Comparison of ENCODE assay signal across 16 cellular contexts in genomic region chr14:96260341-96260821, GRCh38. TPM values are rescaled to one million over a fixed set of nuclear protein-coding genes. Genes with fewer than 3 reads are reported as not detected.
DNase-seq lines count a peak whose midpoint lies in the region; ATAC-seq and TF ChIP-seq lines count a peak whose summit lies in the region.
"Had no signal": no experiment of that assay in that cellular context is flagged by ENCODE, and none has a peak within 500 bp of the region (broad histone marks: within the 10 kb centered on the region; RNA-seq: fewer than 3 reads in every experiment).

No MANE protein-coding gene starts in this region.

- peaks cover 5% of the 10 kb centered on the region for H3K9me3 ChIP-seq in IMR-90 (ENCODE audit: control insufficient read depth, insufficient read depth, low read length)
- no peaks in the 10 kb centered on the region for H3K9me3 ChIP-seq in lower lobe of right lung
- H3K9me3 ChIP-seq: psoas muscle had no signal

- H3K4me1 ChIP-seq in IMR-90 (ENCODE audit: control insufficient read depth, insufficient read depth, low read length): peaks cover 30% of the 10 kb centered on the region
- peaks cover 10% of the 10 kb centered on the region for H3K4me1 ChIP-seq in lower lobe of right lung
- H3K4me1 ChIP-seq: psoas muscle had no signal

- H3K4ac ChIP-seq in IMR-90 (ENCODE audit: low read depth, low read length): peak overlapping the region; percentile 64; the same call in 1 of the 2 replicates

- H3K9me3 Mint-ChIP-seq in activated CD4-positive, alpha-beta memory T cell treated with anti-CD3 and anti-CD28 coated beads for 36 hours: no peaks in the 10 kb centered on the region
- H3K9me3 Mint-ChIP-seq: CD4-positive, alpha-beta T cell; natural killer cell treated with Interleukin-12 subunit alpha and Interleukin-12 subunit beta and Interleukin-15 and Interleukin-18, amount 100 ng/mL, for 72 hours had no signal

- TF ChIP-seq RAD21 in IMR-90 (IDR thresholded peaks at IDR 0.05; ENCODE audit: low read length): no peak

- TF ChIP-seq CTCF in AG10803 (conservative IDR thresholded peaks at IDR 0.05; ENCODE audit: low read length): no peak
- no peak for TF ChIP-seq CTCF in IMR-90 (conservative IDR thresholded peaks at IDR 0.05; ENCODE audit: low read depth, low read length)
- TF ChIP-seq CTCF in lower lobe of right lung (IDR thresholded peaks at IDR 0.05): no peak
- no peak for TF ChIP-seq CTCF in lower leg skin (IDR thresholded peaks at IDR 0.05)

- H3K4me2 ChIP-seq in IMR-90 (ENCODE audit: low read depth, low read length): peak overlapping the region; percentile 40; the same call in 1 of the 2 replicates

- H2BK5ac ChIP-seq in IMR-90 (ENCODE audit: low read depth, low read length, poor library complexity, severe bottlenecking): peak overlapping the region; percentile 86

- H3K27me3 ChIP-seq in IMR-90 (ENCODE audit: control insufficient read depth, insufficient read depth, low read length): no peaks in the 10 kb centered on the region
- no peaks in the 10 kb centered on the region for H3K27me3 ChIP-seq in lower lobe of right lung (ENCODE audit: low read depth)

- peaks cover 11% of the 10 kb centered on the region for H3K9me1 ChIP-seq in IMR-90 (ENCODE audit: insufficient read depth, low read length)

- CTCF ChIA-PET in IMR-90 (lab: Yijun Ruan, JAX): interaction anchor here (0.7 to 1.2 kb wide), 3 partner anchors 15 to 162 kb away, joined by 3 to 4 read pairs (median 4); no protein-coding TSS in a partner anchor
- CTCF ChIA-PET in activated CD4-positive, alpha-beta memory T cell treated with anti-CD3 and anti-CD28 coated beads for 36 hours (lab: Charles Lee): no interaction called here

- H3K27me3 Mint-ChIP-seq in activated CD4-positive, alpha-beta memory T cell treated with anti-CD3 and anti-CD28 coated beads for 36 hours: peaks cover 7% of the 10 kb centered on the region

- no peak overlapping the region for H3K9ac ChIP-seq in IMR-90 (ENCODE audit: low read depth, low read length)

- 0 out of 2 replicates have a peak overlapping the region, but pooled peaks have one; percentile 4 for H3K18ac ChIP-seq in IMR-90 (ENCODE audit: low read depth, low read length)

- H3K4me3 ChIP-seq in AG10803 (ENCODE audit: low read length): no peak overlapping the region
- H3K4me3 ChIP-seq in IMR-90 (ENCODE audit: insufficient read depth, low read depth, low read length): no peak overlapping the region
- H3K4me3 ChIP-seq in lower lobe of right lung: no peak overlapping the region
- no peak overlapping the region for H3K4me3 ChIP-seq in lower leg skin (ENCODE audit: low read depth, poor library complexity, severe bottlenecking)
- H3K4me3 ChIP-seq: psoas muscle had no signal

- peak overlapping the region; percentile 26; the same call in 1 of the 2 replicates for H4K91ac ChIP-seq in IMR-90 (ENCODE audit: insufficient read depth, low read depth, low read length)

- H3K36me3 ChIP-seq in IMR-90 (ENCODE audit: control insufficient read depth, insufficient read depth, low read length): peaks cover 51% of the 10 kb centered on the region
- no peaks in the 10 kb centered on the region for H3K36me3 ChIP-seq in lower lobe of right lung

- TF ChIP-seq POLR2A in IMR-90 (IDR thresholded peaks at IDR 0.05; ENCODE audit: low read depth, low read length) (no peak), lower leg skin (IDR thresholded peaks at IDR 0.05) (no peak)

- H3K14ac ChIP-seq in IMR-90 (replicated peaks; ENCODE audit: low read depth, low read length): peak overlapping the region; percentile 23; the same call in 1 of the 2 replicates

- no peaks in the 10 kb centered on the region for H3K36me3 Mint-ChIP-seq in activated CD4-positive, alpha-beta memory T cell treated with anti-CD3 and anti-CD28 coated beads for 36 hours
- H3K36me3 Mint-ChIP-seq: natural killer cell treated with Interleukin-12 subunit alpha and Interleukin-12 subunit beta and Interleukin-15 and Interleukin-18, amount 100 ng/mL, for 72 hours had no signal

- DNase-seq in AG10803 (ENCODE audit: low read depth): peak; percentile 93
- DNase-seq in IMR-90: peak; percentile 77
- peak; percentile 94 for DNase-seq in amniotic epithelial cell (ENCODE audit: low read depth)
- no peak for DNase-seq in lower lobe of right lung
- DNase-seq in activated CD4-positive, alpha-beta memory T cell treated with anti-CD3 and anti-CD28 coated beads for 36 hours: no peak
- DNase-seq in DMS114 treated with DMSO at 0.1 percent for 48 hours (lab: John Stamatoyannopoulos, UW; ENCODE audit: unreplicated experiment): no peak
- no peak for DNase-seq in lower leg skin (ENCODE audit: low spot score in 2 of 2)
- DNase-seq in AML-193 (lab: John Stamatoyannopoulos, UW): no peak
- DNase-seq: activated CD4-positive, alpha-beta T cell treated with anti-CD3 and anti-CD28 coated beads for 1 hour; CD4-positive, alpha-beta T cell; GF-D8; psoas muscle had no signal

- peak overlapping the region; percentile 51; the same call in 1 of the 2 replicates for H3K56ac ChIP-seq in IMR-90 (ENCODE audit: extremely low read depth, insufficient read depth, low read length)

- 0 out of 2 replicates have a peak overlapping the region, but pooled peaks have one; percentile 72 for H2BK20ac ChIP-seq in IMR-90 (ENCODE audit: low read depth, low read length)

- WGBS in IMR-90 (ENCODE audit: extremely low coverage in 2 of 2, insufficient read length in 1 of 2), 2 experiments: 10% methylated on average over 1 of the region's 2 CpGs; no CpG with 5 or more reads in 1 of the 2 experiments
- WGBS in lower leg skin, 2 donors: 50 to 53% methylated on average over 2 of the region's 2 CpGs

- H3K27ac Mint-ChIP-seq in activated CD4-positive, alpha-beta memory T cell treated with anti-CD3 and anti-CD28 coated beads for 36 hours: no peak overlapping the region
- H3K27ac Mint-ChIP-seq: CD4-positive, alpha-beta T cell; natural killer cell treated with Interleukin-12 subunit alpha and Interleukin-12 subunit beta and Interleukin-15 and Interleukin-18, amount 100 ng/mL, for 72 hours had no signal

- no TSS peak for BruUV-seq in IMR-90 (replicated peaks; lab: Mats Ljungman, UMichigan)

- peaks cover 29% of the 10 kb centered on the region for H4K20me1 ChIP-seq in IMR-90 (ENCODE audit: insufficient read depth, low read length)

- H3K79me1 ChIP-seq in IMR-90 (ENCODE audit: low read depth in 1 of 2, low read length in 2 of 2): peaks cover 22 to 63% of the 10 kb centered on the region in 2 experiments; a peak in 3 of 4 replicates

- POLR2A ChIA-PET in IMR-90 (lab: Charles Lee; ENCODE audit: unreplicated experiment): interaction anchor here (0.6 to 0.9 kb wide), 2 partner anchors 115 to 123 kb away, joined by 3 to 4 read pairs; no protein-coding TSS in a partner anchor
- POLR2A ChIA-PET in activated CD4-positive, alpha-beta memory T cell treated with anti-CD3 and anti-CD28 coated beads for 36 hours (lab: Charles Lee): no interaction called here

- intact Hi-C loops in IMR-90 (cut with micrococcal nuclease): loop anchor here (10.0 kb wide), 1 partner anchor 726 kb away; the partner anchor contains the start of gene GLRX5
- intact Hi-C loops in lower lobe of right lung (cut with DNase I): no loop called here
- intact Hi-C loops in activated CD4-positive, alpha-beta memory T cell treated with anti-CD3 and anti-CD28 coated beads for 36 hours (cut with micrococcal nuclease): no loop called here
- intact Hi-C loops in lower leg skin (cut with DNase I; ENCODE audit: low total_unique reads): no loop called here

- H3K27ac ChIP-seq in IMR-90 (ENCODE audit: insufficient read depth, low read length) (peak overlapping the region; percentile 88; the same call in 1 of the 2 replicates), lower lobe of right lung (no peak overlapping the region)
- H3K27ac ChIP-seq: psoas muscle had no signal

- H2AFZ ChIP-seq in IMR-90 (replicated peaks; ENCODE audit: low read length, poor library complexity): no peak overlapping the region

- H2AK5ac ChIP-seq in IMR-90 (ENCODE audit: low read depth, low read length): 0 out of 2 replicates have a peak overlapping the region, but pooled peaks have one; percentile 47

- H3K23ac ChIP-seq in IMR-90 (ENCODE audit: low read depth, low read length): peak overlapping the region; percentile 63; the same call in 1 of the 2 replicates

- peak overlapping the region in 1 of 2 experiments; percentile 34; a peak in 2 of 4 replicates for H4K8ac ChIP-seq in IMR-90 (ENCODE audit: low read depth in 2 of 2, low read length in 2 of 2)

- H3K4me1 Mint-ChIP-seq in activated CD4-positive, alpha-beta memory T cell treated with anti-CD3 and anti-CD28 coated beads for 36 hours (ENCODE audit: low read depth): no peaks in the 10 kb centered on the region

- peak overlapping the region; percentile 55; the same call in 1 of the 3 replicates for H2BK15ac ChIP-seq in IMR-90 (ENCODE audit: low read depth, low read length)

- H4K5ac ChIP-seq in IMR-90 (ENCODE audit: low read depth, low read length): no peak overlapping the region

- ATAC-seq in IMR-90 (ENCODE audit: low read depth): peak; percentile 31
- peak; percentile 78 to 88 for ATAC-seq in lower lobe of right lung
- ATAC-seq: left lobe of liver; natural killer cell treated with Interleukin-12 subunit alpha and Interleukin-12 subunit beta and Interleukin-15 and Interleukin-18, amount 100 ng/mL, for 72 hours; psoas muscle had no signal

- no peak overlapping the region for H3K4me3 Mint-ChIP-seq in activated CD4-positive, alpha-beta memory T cell treated with anti-CD3 and anti-CD28 coated beads for 36 hours
- H3K4me3 Mint-ChIP-seq: CD4-positive, alpha-beta T cell; natural killer cell treated with Interleukin-12 subunit alpha and Interleukin-12 subunit beta and Interleukin-15 and Interleukin-18, amount 100 ng/mL, for 72 hours had no signal

- peak overlapping the region; percentile 2 for H2AK9ac ChIP-seq in IMR-90 (replicated peaks; ENCODE audit: low read depth, low read length, poor library complexity)

- peak overlapping the region; percentile 47 for H2BK120ac ChIP-seq in IMR-90 (ENCODE audit: low read depth, low read length)

- dilution Hi-C loops in IMR-90 (cut with HindIII; ENCODE audit: low sequenced_read_pairs, unreplicated experiment): no loop called here

- in situ Hi-C loops in IMR-90 (cut with MboI; ENCODE audit: low sequenced_read_pairs): loop anchor here (25.0 kb wide), 1 partner anchor 723 kb away; the partner anchor contains the start of gene GLRX5

RNA-seq across cellular contexts. Expression of gene BDKRB1, which starts 4.4 kb away (rescaled TPM):
- total RNA-seq in IMR-90 (2012; rRNA removed) (51.4 and 56.5 TPM in 2 replicates), lower lobe of right lung (not detected), lower leg skin (1 to 10 TPM in 3 of 4 donors, under 1 TPM in 1; 0.91 to 5.4 (median 1.8) TPM)
- polyA plus RNA-seq in IMR-90 (2012; rRNA removed): 130 and 142 TPM in 2 replicates
- polyA plus RNA-seq in IMR-90 (2012; cell fraction: cytosol; rRNA removed): 48.1 and 276 TPM in 2 replicates
- polyA plus RNA-seq in IMR-90 (2012; cell fraction: nucleus; rRNA removed; ENCODE audit: low replicate concordance): 226 and 290 TPM in 2 replicates
- not detected for total RNA-seq in activated CD4-positive, alpha-beta memory T cell treated with anti-CD3 and anti-CD28 coated beads for 36 hours
- total RNA-seq: CD4-positive, alpha-beta T cell; left lobe of liver; natural killer cell treated with Interleukin-12 subunit alpha and Interleukin-12 subunit beta and Interleukin-15 and Interleukin-18, amount 100 ng/mL, for 72 hours; T-helper 1 cell treated with Interleukin-12 subunit alpha and Interleukin-12 subunit beta and Interleukin-4 antibody, amounts not matched to agents 30 ng/mL and 1 ng/mL, for 36 hours; temporal lobe had no signal

RNA-seq across cellular contexts. Expression of gene BDKRB2, which starts 55.7 kb away (rescaled TPM):
- total RNA-seq in IMR-90 (2012; rRNA removed): 60.5 and 73.1 TPM in 2 replicates
- polyA plus RNA-seq in IMR-90 (2012; rRNA removed): 52.1 and 60.9 TPM in 2 replicates
- polyA plus RNA-seq in IMR-90 (2012; cell fraction: cytosol; rRNA removed): 32.4 and 87.1 TPM in 2 replicates
- 63.4 and 68.9 TPM in 2 replicates for polyA plus RNA-seq in IMR-90 (2012; cell fraction: nucleus; rRNA removed; ENCODE audit: low replicate concordance)
- 1.3 TPM for total RNA-seq in lower lobe of right lung
- under 1 TPM in 1 of 2 experiments, not detected in 1; 0.12 TPM for total RNA-seq in activated CD4-positive, alpha-beta memory T cell treated with anti-CD3 and anti-CD28 coated beads for 36 hours
- 10 to 100 TPM in 2 of 4 donors, 1 to 10 TPM in 2; 8.3 to 14.8 (median 9.4) TPM for total RNA-seq in lower leg skin
- total RNA-seq: CD4-positive, alpha-beta T cell; natural killer cell treated with Interleukin-12 subunit alpha and Interleukin-12 subunit beta and Interleukin-15 and Interleukin-18, amount 100 ng/mL, for 72 hours; T-helper 1 cell treated with Interleukin-12 subunit alpha and Interleukin-12 subunit beta and Interleukin-4 antibody, amounts not matched to agents 30 ng/mL and 1 ng/mL, for 36 hours had no signal

Comparison
In these comparisons a context has a peak if more than half of its experiments do, and no peak if none do; other contexts are left out.
1. DNase-seq: peak in AG10803 (single experiment), IMR-90 (single experiment) and amniotic epithelial cell (single experiment); none in lower lobe of right lung (single experiment), activated CD4-positive, alpha-beta memory T cell treated with anti-CD3 and anti-CD28 coated beads for 36 hours (single experiment), DMS114 treated with DMSO at 0.1 percent for 48 hours (single experiment), lower leg skin (0 of 2) and AML-193 (0 of 2).